In genomic region chr5:88660326-88660946, GRCh38 we compare ENCODE assay signal across 8 cellular contexts.
A peak's percentile ranks its signal among the peaks of the same experiment; 100 is the strongest.
DNase-seq lines count a peak whose midpoint lies in the region; ATAC-seq and TF ChIP-seq lines count a peak whose summit lies in the region.

No MANE protein-coding gene starts in this region.

- H3K9me3 ChIP-seq in CD8-positive, alpha-beta memory T cell (ENCODE audit: low read length) = peaks cover 5% of the 10 kb centered on the region
- H3K9me3 ChIP-seq in SJSA1 (replicated peaks) = no peaks in the 10 kb centered on the region
- no peaks in the 10 kb centered on the region for H3K9me3 ChIP-seq in gastrocnemius medialis

- no peaks in the 10 kb centered on the region for H3K36me3 Mint-ChIP-seq in CD8-positive, alpha-beta memory T cell

- peaks cover 32% of the 10 kb centered on the region for H3K27me3 ChIP-seq in CD8-positive, alpha-beta memory T cell (ENCODE audit: insufficient read depth, low read length, poor library complexity, severe bottlenecking)
- H3K27me3 ChIP-seq in SJSA1 (replicated peaks) = no peaks in the 10 kb centered on the region
- H3K27me3 ChIP-seq in gastrocnemius medialis = peaks cover 93 to 100% (median 94%) of the 10 kb centered on the region in 3 donors

- no peak overlapping the region for H3K27ac ChIP-seq in CD8-positive, alpha-beta memory T cell (ENCODE audit: low read depth, low read length)
- peak overlapping the region; percentile 79 for H3K27ac ChIP-seq in SJSA1
- H3K27ac ChIP-seq in gastrocnemius medialis = no peak overlapping the region

- peak overlapping the region in 5 of 7 donors; percentile 28 to 74 (median 34) for H3K4me3 Mint-ChIP-seq in CD8-positive, alpha-beta memory T cell

- H3K4me1 Mint-ChIP-seq in CD8-positive, alpha-beta memory T cell = peaks cover 12 to 16% (median 15%) of the 10 kb centered on the region in 3 donors

- no peaks in the 10 kb centered on the region for H3K36me3 ChIP-seq in CD8-positive, alpha-beta memory T cell (ENCODE audit: insufficient read depth, low read length)
- H3K36me3 ChIP-seq in SJSA1 (no peaks in the 10 kb centered on the region), gastrocnemius medialis (no peaks in the 10 kb centered on the region)

- H3K4me1 ChIP-seq in CD8-positive, alpha-beta memory T cell (ENCODE audit: insufficient read depth, low read length) = peaks cover 5% of the 10 kb centered on the region
- peaks cover 7% of the 10 kb centered on the region for H3K4me1 ChIP-seq in SJSA1 (replicated peaks)
- H3K4me1 ChIP-seq in gastrocnemius medialis = peaks cover 7 to 8% of the 10 kb centered on the region in 2 donors

- DNase-seq in CD8-positive, alpha-beta memory T cell = no peak
- DNase-seq in SJSA1 (ENCODE audit: low read depth in 1 of 2, low spot score in 2 of 2) (peak in 1 of 2 experiments; percentile 91), fibroblast of mammary gland (ENCODE audit: low read depth) (peak; percentile 16), gastrocnemius medialis (no peak), GM13976 (ENCODE audit: low spot score) (no peak), GM19240 (ENCODE audit: insufficient read length, low spot score) (no peak)

- no peak overlapping the region for H3K4me3 ChIP-seq in CD8-positive, alpha-beta memory T cell (ENCODE audit: low read length)
- peak overlapping the region; percentile 41 for H3K4me3 ChIP-seq in SJSA1
- peak overlapping the region; percentile 24 for H3K4me3 ChIP-seq in fibroblast of mammary gland (ENCODE audit: control insufficient read depth, low read depth, low read length)
- H3K4me3 ChIP-seq in gastrocnemius medialis = peak overlapping the region; percentile 29 to 43 (median 36)

- in situ Hi-C loops in gastrocnemius medialis (cut with MboI; ENCODE audit: low sequenced_read_pairs in 4 of 4) = no loop called here
- in situ Hi-C loops in GM13976 (cut with MboI; ENCODE audit: low sequenced_read_pairs, unreplicated experiment) = no loop called here

- peak; percentile 33 for ATAC-seq in GM19035 (IDR thresholded peaks at IDR 0.05; ENCODE audit: unreplicated experiment)
- ATAC-seq in HG03159 (IDR thresholded peaks at IDR 0.05; ENCODE audit: unreplicated experiment) = peak; percentile 22
- ATAC-seq in gastrocnemius medialis = no peak

- H3K27me3 Mint-ChIP-seq in CD8-positive, alpha-beta memory T cell = peaks cover 56 to 78% of the 10 kb centered on the region in 2 donors

- no peak for TF ChIP-seq POLR2A in gastrocnemius medialis (IDR thresholded peaks at IDR 0.05)

- no peak for TF ChIP-seq CTCF in fibroblast of mammary gland (conservative IDR thresholded peaks at IDR 0.05; ENCODE audit: control insufficient read depth, insufficient read depth, low read depth, low read length)
- TF ChIP-seq CTCF in gastrocnemius medialis (IDR thresholded peaks at IDR 0.05 in 4 of 5, conservative IDR thresholded peaks at IDR 0.05 in 1 of 5) = no peak
- TF ChIP-seq CTCF in GM13976 (IDR thresholded peaks at IDR 0.05; ENCODE audit: borderline replicate concordance, control extremely low read depth, extremely low read depth, insufficient read depth, missing control alignments) = no peak

- peak overlapping the region in 1 of 8 donors; percentile 9 for H3K27ac Mint-ChIP-seq in CD8-positive, alpha-beta memory T cell

- H3K9me3 Mint-ChIP-seq in CD8-positive, alpha-beta memory T cell = peaks cover 13 to 37% (median 23%) of the 10 kb centered on the region in 5 donors

- intact Hi-C loops in gastrocnemius medialis (cut with DNase I; ENCODE audit: low total_unique reads) = loop anchor here (5.0 to 10.0 kb wide), 2 partner anchors 518 to 756 kb away; no protein-coding TSS in a partner anchor

- POLR2A ChIA-PET in CD8-positive, alpha-beta memory T cell (lab: Charles Lee) = no interaction called here

- CTCF ChIA-PET in CD8-positive, alpha-beta memory T cell (lab: Charles Lee) = interaction anchor here (1.3 to 1.8 kb wide), 2 partner anchors 20 to 31 kb away, joined by 3 to 4 read pairs; no protein-coding TSS in a partner anchor

Comparison
In these comparisons a context has a peak if more than half of its experiments do, and no peak if none do; other contexts are left out.
1. ATAC-seq: peak in GM19035 (single experiment) and HG03159 (single experiment); none in gastrocnemius medialis (0 of 2).